In genomic region chr1:211632808-211633522, GRCh38 we compare ENCODE assay signal across 9 cellular contexts. TPM values are rescaled to one million over a fixed set of nuclear protein-coding genes. Genes with fewer than 3 reads are reported as not detected.
A peak's percentile ranks its signal among the peaks of the same experiment; 100 is the strongest.
DNase-seq lines count a peak whose midpoint lies in the region; ATAC-seq, FAIRE-seq and TF ChIP-seq lines count a peak whose summit lies in the region.
"Had no signal": no experiment of that assay in that cellular context is flagged by ENCODE, and none has a peak within 500 bp of the region (broad histone marks: within the 10 kb centered on the region; RNA-seq: fewer than 3 reads in every experiment).

No MANE protein-coding gene starts in this region.

- H2AFZ ChIP-seq in ACC112 (ENCODE audit: low read length, unreplicated experiment) = no peak overlapping the region
- peak overlapping the region; percentile 86 for H2AFZ ChIP-seq in mammary epithelial cell (ENCODE audit: low read depth, low read length)

- peak overlapping the region; percentile 1 for H3K27ac Mint-ChIP-seq in mesothelial cell of epicardium

- H3K27ac ChIP-seq in ACC112 (ENCODE audit: low read depth, low read length) (peak overlapping the region; percentile 48), mammary epithelial cell (ENCODE audit: insufficient read depth, low read depth, low read length) (peak overlapping the region; percentile 59)

- H4K20me1 ChIP-seq in mammary epithelial cell (ENCODE audit: insufficient read depth, low read length) = no peaks in the 10 kb centered on the region

- intact Hi-C loops in mammary epithelial cell (cut with micrococcal nuclease) = no loop called here

- H3K9ac ChIP-seq in mammary epithelial cell (ENCODE audit: insufficient read depth, low read length) = peak overlapping the region; percentile 41

- H3K4me2 ChIP-seq in mammary epithelial cell (ENCODE audit: insufficient read depth, low read depth, low read length) = peak overlapping the region; percentile 70

- no peak overlapping the region for H3K4me3 ChIP-seq in ACC112 (ENCODE audit: low read depth, low read length)
- no peak overlapping the region for H3K4me3 ChIP-seq in mammary epithelial cell (replicated peaks in 1 of 3; ENCODE audit: insufficient read depth in 1 of 3, low read depth in 2 of 3, low read length in 3 of 3)

- peaks cover 2% of the 10 kb centered on the region for H3K27me3 Mint-ChIP-seq in mesothelial cell of epicardium (ENCODE audit: low read depth)

- H3K9me3 Mint-ChIP-seq in mesothelial cell of epicardium = no peaks in the 10 kb centered on the region

- whole genome bisulfite sequencing in mammary epithelial cell (ENCODE audit: low coverage, missing lambda C conversion rate) = 0% methylated on average over 10 of the region's 13 CpGs

- no peaks in the 10 kb centered on the region for H3K79me2 ChIP-seq in ACC112 (ENCODE audit: control insufficient read depth, insufficient read depth, low read length, unreplicated experiment)
- no peaks in the 10 kb centered on the region for H3K79me2 ChIP-seq in mammary epithelial cell (ENCODE audit: insufficient read depth, low read length)

- H3K9me3 ChIP-seq in mammary epithelial cell (replicated peaks; ENCODE audit: insufficient read depth, low read length) = no peaks in the 10 kb centered on the region

- in situ Hi-C loops in mammary epithelial cell (cut with MboI; ENCODE audit: low sequenced_read_pairs in 2 of 2) = no loop called here

- TF ChIP-seq CTCF in mammary epithelial cell (conservative IDR thresholded peaks at IDR 0.05 in 1 of 2, IDR thresholded peaks at IDR 0.05 in 1 of 2; ENCODE audit: extremely low read depth in 1 of 2, insufficient read depth in 1 of 2, low read depth in 1 of 2, low read length in 2 of 2) (no peak), mesothelial cell of epicardium (IDR thresholded peaks at IDR 0.05; ENCODE audit: unreplicated experiment) (no peak)

- CTCF ChIA-PET in mammary epithelial cell (lab: Charles Lee; ENCODE audit: low non-redundant PET) = no interaction called here

- peaks cover 39% of the 10 kb centered on the region for H3K4me1 ChIP-seq in ACC112 (ENCODE audit: control insufficient read depth, insufficient read depth, low read length, unreplicated experiment)
- peaks cover 25% of the 10 kb centered on the region for H3K4me1 ChIP-seq in mammary epithelial cell (ENCODE audit: insufficient read depth, low read length)

- dilution Hi-C loops in mammary epithelial cell (cut with HindIII; ENCODE audit: low sequenced_read_pairs) = loop anchor here (10.0 kb wide), 1 partner anchor 148 kb away; no protein-coding TSS in a partner anchor

- FAIRE-seq in HTR-8/SVneo (lab: Jason Lieb, UNC) = no peak

- BruUV-seq in mammary epithelial cell (replicated peaks; lab: Mats Ljungman, UMichigan) = no TSS peak

- DNase-seq in HT1080 (ENCODE audit: low read depth) = peak; percentile 96
- peak; percentile 95 for DNase-seq in mammary epithelial cell
- DNase-seq in mesothelial cell of epicardium (ENCODE audit: low spot score in 2 of 2, unreplicated experiment in 2 of 2) = no peak
- DNase-seq in HPDE6-E6E7 (ENCODE audit: extremely low spot score) = no peak
- DNase-seq in HTR-8/SVneo (ENCODE audit: insufficient read length, low spot score) = no peak
- DNase-seq: KG1 had no signal

- H3K36me3 ChIP-seq in ACC112 (ENCODE audit: insufficient read depth, low read length) (no peaks in the 10 kb centered on the region), mammary epithelial cell (ENCODE audit: insufficient read depth, low read length) (no peaks in the 10 kb centered on the region)

- H3K4me1 Mint-ChIP-seq in mesothelial cell of epicardium = peaks cover 25% of the 10 kb centered on the region

- no peaks in the 10 kb centered on the region for H3K36me3 Mint-ChIP-seq in mesothelial cell of epicardium

- no peak overlapping the region for H3K4me3 Mint-ChIP-seq in mesothelial cell of epicardium

- ATAC-seq in GM19324 (IDR thresholded peaks at IDR 0.05; ENCODE audit: low FRiP score, unreplicated experiment) = no peak
- no peak for ATAC-seq in GM18520 (IDR thresholded peaks at IDR 0.05; ENCODE audit: unreplicated experiment)

- H3K27me3 ChIP-seq in ACC112 (ENCODE audit: insufficient read depth, low read length) = no peaks in the 10 kb centered on the region
- peaks cover 6% of the 10 kb centered on the region for H3K27me3 ChIP-seq in mammary epithelial cell (ENCODE audit: insufficient read depth, low read length)

RNA-seq across cellular contexts. Expression of gene NEK2, which starts 42.5 kb away (rescaled TPM):
- total RNA-seq in HT1080 (2014; rRNA removed; shearing (Covaris generic)) = 37.5 and 50.3 TPM in 2 replicates
- 43.2 and 46.8 TPM in 2 replicates for polyA plus RNA-seq in HT1080 (2015; cell fraction: cytosol; rRNA removed)
- polyA plus RNA-seq in HT1080 (2015; cell fraction: nucleus; rRNA removed) = 36.7 and 38.1 TPM in 2 replicates
- 10 to 100 TPM in 1 of 2 donors, under 1 TPM in 1; 0.33 to 14.9 TPM for total RNA-seq in mammary epithelial cell
- 14.3 TPM for polyA plus RNA-seq in mammary epithelial cell
- 0.72 TPM for polyA minus RNA-seq in mammary epithelial cell
- 7.7 to 9.6 TPM (median 8.5 TPM) in 3 replicates for total RNA-seq in mesothelial cell of epicardium

RNA-seq across cellular contexts. Expression of gene SLC30A1, which starts 54.0 kb away (rescaled TPM):
- total RNA-seq in HT1080 (2014; rRNA removed; shearing (Covaris generic)) = 15.1 and 23.5 TPM in 2 replicates
- 6.6 and 7.5 TPM in 2 replicates for polyA plus RNA-seq in HT1080 (2015; cell fraction: cytosol; rRNA removed)
- 12.6 and 14.3 TPM in 2 replicates for polyA plus RNA-seq in HT1080 (2015; cell fraction: nucleus; rRNA removed)
- 10 to 100 TPM; 30.2 to 63.0 TPM for total RNA-seq in mammary epithelial cell
- polyA plus RNA-seq in mammary epithelial cell = 6.6 TPM
- polyA minus RNA-seq in mammary epithelial cell = 18.0 TPM
- 11.0 to 11.7 TPM (median 11.1 TPM) in 3 replicates for total RNA-seq in mesothelial cell of epicardium

Comparison
In these comparisons a context has a peak if more than half of its experiments do, and no peak if none do; other contexts are left out.
1. DNase-seq: peak in HT1080 (single experiment) and mammary epithelial cell (single experiment); none in mesothelial cell of epicardium (0 of 2), HPDE6-E6E7 (single experiment) and HTR-8/SVneo (single experiment).